In the genomic region with DNA sequence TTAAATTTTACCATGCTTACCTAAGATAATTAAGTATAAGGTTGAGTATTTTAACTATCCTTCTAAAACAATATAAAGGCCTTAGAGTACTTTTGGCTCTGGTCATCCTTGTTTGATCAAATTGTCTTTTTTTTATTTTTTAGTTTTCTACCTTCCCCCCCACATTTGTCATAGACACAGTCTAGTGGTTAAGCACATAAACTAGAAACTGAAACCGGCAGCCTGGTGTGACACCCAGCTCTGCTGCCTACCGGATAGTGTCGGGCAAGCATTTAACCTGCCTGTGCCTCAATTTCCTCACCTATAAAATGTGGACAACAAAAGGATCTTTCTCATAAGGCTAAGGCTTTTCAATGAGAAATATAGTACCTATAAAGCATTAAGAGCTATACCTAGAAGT, we compare ENCODE assay signal across 1 cellular context.
TF ChIP-seq lines count a peak whose summit lies in the region.

No MANE protein-coding gene starts in this region.

TF ChIP-seq in GM12878, 131 proteins besides CTCF, POLR2A, EP300 and RAD21 (continued from another document):
- TF ChIP-seq, protein P1, sequence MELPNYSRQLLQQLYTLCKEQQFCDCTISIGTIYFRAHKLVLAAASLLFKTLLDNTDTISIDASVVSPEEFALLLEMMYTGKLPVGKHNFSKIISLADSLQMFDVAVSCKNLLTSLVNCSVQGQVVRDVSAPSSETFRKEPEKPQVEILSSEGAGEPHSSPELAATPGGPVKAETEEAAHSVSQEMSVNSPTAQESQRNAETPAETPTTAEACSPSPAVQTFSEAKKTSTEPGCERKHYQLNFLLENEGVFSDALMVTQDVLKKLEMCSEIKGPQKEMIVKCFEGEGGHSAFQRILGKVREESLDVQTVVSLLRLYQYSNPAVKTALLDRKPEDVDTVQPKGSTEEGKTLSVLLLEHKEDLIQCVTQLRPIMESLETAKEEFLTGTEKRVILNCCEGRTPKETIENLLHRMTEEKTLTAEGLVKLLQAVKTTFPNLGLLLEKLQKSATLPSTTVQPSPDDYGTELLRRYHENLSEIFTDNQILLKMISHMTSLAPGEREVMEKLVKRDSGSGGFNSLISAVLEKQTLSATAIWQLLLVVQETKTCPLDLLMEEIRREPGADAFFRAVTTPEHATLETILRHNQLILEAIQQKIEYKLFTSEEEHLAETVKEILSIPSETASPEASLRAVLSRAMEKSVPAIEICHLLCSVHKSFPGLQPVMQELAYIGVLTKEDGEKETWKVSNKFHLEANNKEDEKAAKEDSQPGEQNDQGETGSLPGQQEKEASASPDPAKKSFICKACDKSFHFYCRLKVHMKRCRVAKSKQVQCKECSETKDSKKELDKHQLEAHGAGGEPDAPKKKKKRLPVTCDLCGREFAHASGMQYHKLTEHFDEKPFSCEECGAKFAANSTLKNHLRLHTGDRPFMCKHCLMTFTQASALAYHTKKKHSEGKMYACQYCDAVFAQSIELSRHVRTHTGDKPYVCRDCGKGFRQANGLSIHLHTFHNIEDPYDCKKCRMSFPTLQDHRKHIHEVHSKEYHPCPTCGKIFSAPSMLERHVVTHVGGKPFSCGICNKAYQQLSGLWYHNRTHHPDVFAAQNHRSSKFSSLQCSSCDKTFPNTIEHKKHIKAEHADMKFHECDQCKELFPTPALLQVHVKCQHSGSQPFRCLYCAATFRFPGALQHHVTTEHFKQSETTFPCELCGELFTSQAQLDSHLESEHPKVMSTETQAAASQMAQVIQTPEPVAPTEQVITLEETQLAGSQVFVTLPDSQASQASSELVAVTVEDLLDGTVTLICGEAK (IDR thresholded peaks at IDR 0.05; ENCODE audit: borderline replicate concordance), result peak; percentile 57; the same call in 1 of the 2 replicates
- TF ChIP-seq TCF12 (IDR thresholded peaks at IDR 0.05; ENCODE audit: low read depth, low read length) (no peak), SUZ12 (IDR thresholded peaks at IDR 0.05; ENCODE audit: unreplicated experiment) (no peak), SMARCA5 (IDR thresholded peaks at IDR 0.05) (no peak), SREBF1 (IDR thresholded peaks at IDR 0.05; ENCODE audit: low read length) (no peak), RELA (IDR thresholded peaks at IDR 0.05; ENCODE audit: borderline replicate concordance, partially characterized antibody) (no peak), PAX5 (IDR thresholded peaks at IDR 0.05; ENCODE audit: borderline replicate concordance, low read depth, low read length) (0 out of 2 replicates have a peak, but pooled peaks have one; percentile 32), STAT3 (IDR thresholded peaks at IDR 0.05; ENCODE audit: low read depth, low read length) (no peak), KDM1A (IDR thresholded peaks at IDR 0.05; ENCODE audit: borderline replicate concordance) (no peak), BACH1 (IDR thresholded peaks at IDR 0.05; ENCODE audit: borderline replicate concordance) (no peak), YY1 (IDR thresholded peaks at IDR 0.05; ENCODE audit: low read depth, low read length) (peak; percentile 34; the same call in 1 of the 2 replicates), TAF1 (IDR thresholded peaks at IDR 0.05; ENCODE audit: borderline replicate concordance, low read depth, low read length) (no peak), NR2F1 (conservative IDR thresholded peaks at IDR 0.05) (no peak), EZH2 (IDR thresholded peaks at IDR 0.05; ENCODE audit: borderline replicate concordance, control insufficient read depth, low read depth, low read length) (no peak), MXI1 (IDR thresholded peaks at IDR 0.05; ENCODE audit: low read depth, low read length) (no peak), MEF2B (IDR thresholded peaks at IDR 0.05; ENCODE audit: partially characterized antibody, poor library complexity, severe bottlenecking) (no peak), MEF2A (IDR thresholded peaks at IDR 0.05; ENCODE audit: insufficient read depth, low read depth, low read length) (no peak), ZNF384 (IDR thresholded peaks at IDR 0.05; ENCODE audit: borderline replicate concordance, low read depth, low read length) (peak; percentile 33; the same call in 1 of the 2 replicates), MYC (IDR thresholded peaks at IDR 0.05; ENCODE audit: insufficient read depth, insufficient read length, insufficient replicate concordance, low read length, severe bottlenecking) (no peak), TCF7 (IDR thresholded peaks at IDR 0.05; ENCODE audit: borderline replicate concordance) (no peak), MTA3 (IDR thresholded peaks at IDR 0.05; ENCODE audit: borderline replicate concordance, low read length) (no peak), CHD2 (IDR thresholded peaks at IDR 0.05; ENCODE audit: borderline replicate concordance, low read depth, low read length) (0 out of 2 replicates have a peak, but pooled peaks have one; percentile 22), NFXL1 (IDR thresholded peaks at IDR 0.05; ENCODE audit: borderline replicate concordance) (no peak), RUNX3 (IDR thresholded peaks at IDR 0.05; ENCODE audit: low read length) (peak; percentile 84), CBX5 (IDR thresholded peaks at IDR 0.05; ENCODE audit: low read depth) (0 out of 2 replicates have a peak, but pooled peaks have one; percentile 66), SP1 (IDR thresholded peaks at IDR 0.05; ENCODE audit: low read depth, low read length) (no peak), WRNIP1 (IDR thresholded peaks at IDR 0.05; ENCODE audit: borderline replicate concordance, low read depth, low read length) (no peak), SMAD5 (IDR thresholded peaks at IDR 0.05; ENCODE audit: low read depth) (no peak), ZNF207 (IDR thresholded peaks at IDR 0.05; ENCODE audit: borderline replicate concordance) (no peak)
- TF ChIP-seq, protein P2, sequence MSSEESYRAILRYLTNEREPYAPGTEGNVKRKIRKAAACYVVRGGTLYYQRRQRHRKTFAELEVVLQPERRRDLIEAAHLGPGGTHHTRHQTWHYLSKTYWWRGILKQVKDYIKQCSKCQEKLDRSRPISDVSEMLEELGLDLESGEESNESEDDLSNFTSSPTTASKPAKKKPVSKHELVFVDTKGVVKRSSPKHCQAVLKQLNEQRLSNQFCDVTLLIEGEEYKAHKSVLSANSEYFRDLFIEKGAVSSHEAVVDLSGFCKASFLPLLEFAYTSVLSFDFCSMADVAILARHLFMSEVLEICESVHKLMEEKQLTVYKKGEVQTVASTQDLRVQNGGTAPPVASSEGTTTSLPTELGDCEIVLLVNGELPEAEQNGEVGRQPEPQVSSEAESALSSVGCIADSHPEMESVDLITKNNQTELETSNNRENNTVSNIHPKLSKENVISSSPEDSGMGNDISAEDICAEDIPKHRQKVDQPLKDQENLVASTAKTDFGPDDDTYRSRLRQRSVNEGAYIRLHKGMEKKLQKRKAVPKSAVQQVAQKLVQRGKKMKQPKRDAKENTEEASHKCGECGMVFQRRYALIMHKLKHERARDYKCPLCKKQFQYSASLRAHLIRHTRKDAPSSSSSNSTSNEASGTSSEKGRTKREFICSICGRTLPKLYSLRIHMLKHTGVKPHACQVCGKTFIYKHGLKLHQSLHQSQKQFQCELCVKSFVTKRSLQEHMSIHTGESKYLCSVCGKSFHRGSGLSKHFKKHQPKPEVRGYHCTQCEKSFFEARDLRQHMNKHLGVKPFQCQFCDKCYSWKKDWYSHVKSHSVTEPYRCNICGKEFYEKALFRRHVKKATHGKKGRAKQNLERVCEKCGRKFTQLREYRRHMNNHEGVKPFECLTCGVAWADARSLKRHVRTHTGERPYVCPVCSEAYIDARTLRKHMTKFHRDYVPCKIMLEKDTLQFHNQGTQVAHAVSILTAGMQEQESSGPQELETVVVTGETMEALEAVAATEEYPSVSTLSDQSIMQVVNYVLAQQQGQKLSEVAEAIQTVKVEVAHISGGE (CRISPR knock-in tag; IDR thresholded peaks at IDR 0.05), result no peak
